9 cellular contexts compared by ENCODE assay signal in genomic region chr6:159720708-159721107, GRCh38. TPM values are rescaled to one million over a fixed set of nuclear protein-coding genes. Genes with fewer than 3 reads are reported as not detected.
DNase-seq lines count a peak whose midpoint lies in the region; ATAC-seq and TF ChIP-seq lines count a peak whose summit lies in the region.
"Had no signal": no experiment of that assay in that cellular context is flagged by ENCODE, and none has a peak within 500 bp of the region (broad histone marks: within the 10 kb centered on the region; RNA-seq: fewer than 3 reads in every experiment).

No MANE protein-coding gene starts in this region.

- H3K4me2 ChIP-seq in H9 (ENCODE audit: insufficient read depth, insufficient read length, low read length), result no peak overlapping the region
- H3K4me2 ChIP-seq in SK-N-SH, result no peak overlapping the region
- H3K4me2 ChIP-seq: BLaER1 had no signal

- in situ Hi-C loops in gastrocnemius medialis (cut with MboI; ENCODE audit: low sequenced_read_pairs in 4 of 4), result no loop called here

- TF ChIP-seq CTCF in H9 (conservative IDR thresholded peaks at IDR 0.05), result peak; percentile 70
- peak; percentile 60 for TF ChIP-seq CTCF in SK-N-SH (IDR thresholded peaks at IDR 0.05)
- peak; percentile 44 for TF ChIP-seq CTCF in epithelial cell of esophagus (IDR thresholded peaks at IDR 0.05; ENCODE audit: insufficient read depth, low read depth, low read length, missing control alignments)
- TF ChIP-seq CTCF in gastrocnemius medialis (IDR thresholded peaks at IDR 0.05 in 4 of 5, conservative IDR thresholded peaks at IDR 0.05 in 1 of 5), result peak in 3 of 5 experiments; percentile 19 to 42 (median 38)

- no peaks in the 10 kb centered on the region for H3K23me2 ChIP-seq in H9 (ENCODE audit: insufficient read length, low read depth, low read length, poor library complexity, severe bottlenecking)

- H3K9ac ChIP-seq in H9 (ENCODE audit: extremely low read depth, insufficient read length, low read length), result no peak overlapping the region
- no peak overlapping the region for H3K9ac ChIP-seq in SK-N-SH
- H3K9ac ChIP-seq: BLaER1 had no signal

- H3K27me3 ChIP-seq in H9 (ENCODE audit: insufficient read depth, low read length) (no peaks in the 10 kb centered on the region), SK-N-SH (ENCODE audit: insufficient read depth) (no peaks in the 10 kb centered on the region), gastrocnemius medialis (no peaks in the 10 kb centered on the region)
- H3K27me3 ChIP-seq: BLaER1 had no signal

- H3K36me3 Mint-ChIP-seq in H9 (ENCODE audit: insufficient read depth in 1 of 3, low read depth in 3 of 3), result peaks cover 4 to 5% (median 5%) of the 10 kb centered on the region in 3 experiments; a peak in 6 of 7 replicates

- peak; percentile 28; the same call in 1 of the 2 replicates for TF ChIP-seq RAD21 in SK-N-SH (IDR thresholded peaks at IDR 0.05; ENCODE audit: low read length)

- no CpG with 5 or more reads among the region's 7 CpGs for WGBS in H9 (ENCODE audit: extremely low coverage, insufficient read length, low lambda C conversion rate)
- WGBS in SK-N-SH (ENCODE audit: low lambda C conversion rate), result 91% methylated on average over 7 of the region's 7 CpGs

- no peak overlapping the region for H2BK20ac ChIP-seq in H9 (ENCODE audit: low read depth, low read length, poor library complexity, severe bottlenecking)

- no peak overlapping the region for H2AK5ac ChIP-seq in H9 (ENCODE audit: insufficient read length, low read length)

- H2AFZ ChIP-seq in H9 (ENCODE audit: low read length) (no peak overlapping the region), SK-N-SH (ENCODE audit: low read depth) (no peak overlapping the region)

- H3K14ac ChIP-seq in H9 (ENCODE audit: insufficient read depth, low read length), result no peak overlapping the region

- peaks cover 12% of the 10 kb centered on the region for H3F3A ChIP-seq in SK-N-SH (replicated peaks; ENCODE audit: insufficient read depth)

- no peaks in the 10 kb centered on the region for H3K27me3 Mint-ChIP-seq in H9 (ENCODE audit: low read depth)

- no peaks in the 10 kb centered on the region for H3K9me3 Mint-ChIP-seq in H9

- H2BK12ac ChIP-seq in H9 (ENCODE audit: insufficient read length, low read depth, low read length), result no peak overlapping the region

- CTCF ChIA-PET in SK-N-SH (lab: Yijun Ruan, JAX), result interaction anchor here (0.7 to 1.8 kb wide), 9 partner anchors 9 to 518 kb away, joined by 4 to 8 read pairs (median 5); no protein-coding TSS in a partner anchor

- H3K9me2 ChIP-seq in SK-N-SH, result no peaks in the 10 kb centered on the region

- DNase-seq in NCI-H1092 treated with DMSO at 0.1 percent for 48 hours (lab: John Stamatoyannopoulos, UW) (peak; percentile 52), NCI-H1092 (lab: John Stamatoyannopoulos, UW) (no peak), H9 (no peak), SK-N-SH (peak; percentile 25), epithelial cell of esophagus (ENCODE audit: low read depth) (peak; percentile 62), gastrocnemius medialis (no peak), H4 (ENCODE audit: low spot score) (no peak), NCI-H1436 (lab: John Stamatoyannopoulos, UW) (no peak)

- ATAC-seq in gastrocnemius medialis, result no peak

- no peak overlapping the region for H4K5ac ChIP-seq in H9 (ENCODE audit: insufficient read length, low read depth, low read length)

- intact Hi-C loops in gastrocnemius medialis (cut with DNase I; ENCODE audit: low total_unique reads), result no loop called here

- no peak overlapping the region for H3K56ac ChIP-seq in H9 (ENCODE audit: insufficient read length, low read depth, low read length)

- no peak overlapping the region for H3T11ph ChIP-seq in H9 (ENCODE audit: low read length)

- H3K27ac Mint-ChIP-seq in H9, result no peak overlapping the region

- H3K79me1 ChIP-seq in H9 (ENCODE audit: insufficient read depth, low read depth, low read length, poor library complexity, severe bottlenecking), result no peaks in the 10 kb centered on the region

- H3K23ac ChIP-seq in H9 (ENCODE audit: insufficient read length, low read depth, low read length), result no peak overlapping the region

- H3K4ac ChIP-seq in H9 (ENCODE audit: low read depth, low read length), result no peak overlapping the region

- peaks cover 0 to 11% of the 10 kb centered on the region in 2 experiments for H3K36me3 ChIP-seq in SK-N-SH (replicated peaks in 1 of 2; ENCODE audit: control insufficient read depth in 1 of 2, insufficient read depth in 2 of 2, low read length in 1 of 2)
- H3K36me3 ChIP-seq in gastrocnemius medialis, result no peaks in the 10 kb centered on the region

- H3K4me1 ChIP-seq in H9 (ENCODE audit: insufficient read depth, low read length) (no peaks in the 10 kb centered on the region), SK-N-SH (ENCODE audit: control insufficient read depth in 1 of 2, insufficient read depth in 2 of 2, low read depth in 1 of 2, low read length in 1 of 2) (no peaks in the 10 kb centered on the region; a peak in 2 of 4 replicates), gastrocnemius medialis (peaks cover 23 to 36% of the 10 kb centered on the region in 2 donors)

- H3K4me3 Mint-ChIP-seq in H9, result no peak overlapping the region

- H4K20me1 ChIP-seq in H9 (ENCODE audit: control insufficient read depth, insufficient read depth, insufficient read length), result no peaks in the 10 kb centered on the region
- no peaks in the 10 kb centered on the region; the same call in 1 of the 2 replicates for H4K20me1 ChIP-seq in SK-N-SH (ENCODE audit: insufficient read depth)
- H4K20me1 ChIP-seq: BLaER1 had no signal

- H2BK5ac ChIP-seq in H9 (ENCODE audit: insufficient read length, low read length), result no peak overlapping the region

- H3K9me3 ChIP-seq in H9 (ENCODE audit: control insufficient read depth, low read depth, low read length), result no peaks in the 10 kb centered on the region
- H3K9me3 ChIP-seq in SK-N-SH, result no peaks in the 10 kb centered on the region
- no peaks in the 10 kb centered on the region for H3K9me3 ChIP-seq in gastrocnemius medialis

- H2BK120ac ChIP-seq in H9 (ENCODE audit: low read depth, low read length, poor library complexity, severe bottlenecking), result no peak overlapping the region

- no peak for TF ChIP-seq POLR2A in gastrocnemius medialis (IDR thresholded peaks at IDR 0.05)

- POLR2A ChIA-PET in SK-N-SH (lab: Yijun Ruan, JAX), result interaction anchor here (0.6 kb wide), 1 partner anchor 10 kb away, joined by 3 read pairs; no protein-coding TSS in a partner anchor

- peaks cover 8 to 11% of the 10 kb centered on the region in 2 experiments for H3K4me1 Mint-ChIP-seq in H9

- H4K8ac ChIP-seq in H9 (replicated peaks; ENCODE audit: insufficient read length, low read depth, low read length), result no peak overlapping the region

- H3K79me2 ChIP-seq in H9 (ENCODE audit: insufficient read depth, low read length), result peaks cover under 1% of the 10 kb centered on the region; the same call in 1 of the 2 replicates
- H3K79me2 ChIP-seq in SK-N-SH (ENCODE audit: insufficient read depth), result peaks cover 53% of the 10 kb centered on the region

- no peak overlapping the region for H2BK15ac ChIP-seq in H9 (ENCODE audit: low read depth, low read length)

- H3K18ac ChIP-seq in H9 (ENCODE audit: insufficient read length, low read depth, low read length), result no peak overlapping the region

- no peak overlapping the region for H3K4me3 ChIP-seq in SK-N-SH (ENCODE audit: low read depth in 2 of 2, low read length in 1 of 2)
- no peak overlapping the region for H3K4me3 ChIP-seq in epithelial cell of esophagus (ENCODE audit: low read length)
- no peak overlapping the region for H3K4me3 ChIP-seq in gastrocnemius medialis
- H3K4me3 ChIP-seq: BLaER1 had no signal

- H4K91ac ChIP-seq in H9 (ENCODE audit: insufficient read length, low read depth, low read length), result no peak overlapping the region

- no peak for TF ChIP-seq EP300 in SK-N-SH (IDR thresholded peaks at IDR 0.05; ENCODE audit: borderline replicate concordance in 1 of 2, low read depth in 1 of 2, low read length in 1 of 2)

- H3K27ac ChIP-seq in H9 (ENCODE audit: insufficient read length, low read depth, low read length) (no peak overlapping the region), SK-N-SH (ENCODE audit: low read depth in 2 of 2, low read length in 1 of 2) (no peak overlapping the region), gastrocnemius medialis (peak overlapping the region in 1 of 4 donors; percentile 50)
- H3K27ac ChIP-seq: BLaER1 had no signal

TF ChIP-seq in SK-N-SH, 30 proteins besides CTCF, POLR2A, EP300 and RAD21:
- TF ChIP-seq GATA2 (CRISPR knock-in tag; IDR thresholded peaks at IDR 0.05) (no peak), FOXJ3 (CRISPR knock-in tag; IDR thresholded peaks at IDR 0.05) (no peak), USF1 (IDR thresholded peaks at IDR 0.05; ENCODE audit: borderline replicate concordance, low read depth) (no peak)

RNA-seq across cellular contexts. Expression of gene WTAP, which starts 6.6 kb away (rescaled TPM):
- total RNA-seq in H9 (2021), result 138 and 142 TPM in 2 replicates
- 12.8 and 14.0 TPM in 2 replicates for polyA plus RNA-seq in SK-N-SH (2012; rRNA removed)
- 18.5 and 25.9 TPM in 2 replicates for polyA plus RNA-seq in SK-N-SH (2012; cell fraction: cytosol; rRNA removed)
- polyA plus RNA-seq in SK-N-SH (2012; cell fraction: nucleus; rRNA removed), result 14.7 and 20.3 TPM in 2 replicates
- 100 to 1,000 TPM; 147 to 238 (median 193) TPM for total RNA-seq in gastrocnemius medialis
- 56.3 and 61.8 TPM in 2 replicates for total RNA-seq in H4 (2014; rRNA removed; shearing (Covaris generic))

RNA-seq across cellular contexts. Expression of gene SOD2, which starts 27.7 kb away (rescaled TPM):
- 78.5 and 80.5 TPM in 2 replicates for total RNA-seq in H9 (2021)
- 26.8 and 29.0 TPM in 2 replicates for polyA plus RNA-seq in SK-N-SH (2012; rRNA removed)
- polyA plus RNA-seq in SK-N-SH (2012; cell fraction: cytosol; rRNA removed), result 47.2 and 55.1 TPM in 2 replicates
- 21.7 and 30.3 TPM in 2 replicates for polyA plus RNA-seq in SK-N-SH (2012; cell fraction: nucleus; rRNA removed)
- over 10,000 TPM; 10,850 to 22,513 (median 13,452) TPM for total RNA-seq in gastrocnemius medialis
- total RNA-seq in H4 (2014; rRNA removed; shearing (Covaris generic)), result 48.3 and 60.2 TPM in 2 replicates

RNA-seq across cellular contexts. Expression of gene ACAT2, which starts 41.1 kb away (rescaled TPM):
- total RNA-seq in H9 (2021), result 155 and 156 TPM in 2 replicates
- polyA plus RNA-seq in SK-N-SH (2012; rRNA removed), result 13.1 and 14.5 TPM in 2 replicates
- 17.5 and 17.6 TPM in 2 replicates for polyA plus RNA-seq in SK-N-SH (2012; cell fraction: cytosol; rRNA removed)
- polyA plus RNA-seq in SK-N-SH (2012; cell fraction: nucleus; rRNA removed), result 4.3 and 6.8 TPM in 2 replicates
- 1 to 10 TPM in 2 of 4 donors, under 1 TPM in 2; 0.59 to 4.6 (median 2.4) TPM for total RNA-seq in gastrocnemius medialis
- total RNA-seq in H4 (2014; rRNA removed; shearing (Covaris generic)), result 37.4 and 40.5 TPM in 2 replicates

Comparison
In these comparisons a context has a peak if more than half of its experiments do, and no peak if none do; other contexts are left out.
1. DNase-seq: peak in NCI-H1092 treated with DMSO at 0.1 percent for 48 hours (single experiment), SK-N-SH (single experiment) and epithelial cell of esophagus (single experiment); none in NCI-H1092 (single experiment), H9 (single experiment), gastrocnemius medialis (0 of 2), H4 (single experiment) and NCI-H1436 (single experiment).
2. RNA of gene SOD2, which starts 27.7 kb away (total RNA-seq): 10,850 to 22,513 TPM in gastrocnemius medialis; 78.5 to 80.5 TPM in H9 and 48.3 to 60.2 TPM in H4; every median in the first group is over 100 times any median in the second.
3. Peak in every context shown above with its lines, with median percentiles within 50 percentile points of each other: CTCF ChIP-seq.